32 cellular contexts compared by ENCODE assay signal in the genomic region with DNA sequence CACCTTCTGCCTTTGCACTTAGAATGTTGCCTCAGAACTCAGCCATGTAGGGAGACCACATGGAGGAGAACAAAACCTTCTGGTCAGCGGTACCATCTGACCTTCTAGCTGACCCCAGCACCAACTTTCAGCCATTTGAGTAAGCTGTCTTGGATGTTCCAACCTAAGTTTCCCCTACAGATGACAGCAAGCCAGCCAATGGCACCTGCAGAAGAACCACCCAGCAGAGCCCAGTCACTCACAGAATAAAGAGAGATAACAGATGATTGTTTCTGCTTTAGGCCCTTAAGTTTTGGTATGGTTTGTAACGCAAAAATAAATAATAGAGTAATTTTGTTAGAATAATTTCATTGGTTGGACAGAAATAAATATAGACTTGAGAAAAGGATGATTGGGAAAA. TPM values are rescaled to one million over a fixed set of nuclear protein-coding genes. Genes with fewer than 3 reads are reported as not detected.
"Had no signal": no experiment of that assay in that cellular context is flagged by ENCODE, and none has a peak within 500 bp of the region (broad histone marks: within the 10 kb centered on the region; RNA-seq: fewer than 3 reads in every experiment).

No MANE protein-coding gene starts in this region.

- DNase-seq: naive thymus-derived CD4-positive, alpha-beta T cell; natural killer cell; nucleus accumbens; ovary; posterior cingulate gyrus; psoas muscle; right cardiac atrium; spleen; stimulated activated CD4-positive, alpha-beta T cell treated with anti-CD3 and anti-CD28 coated beads, Interleukin-12 subunit alpha, Interleukin-12 subunit beta, amount 100 ng/mL, for 4 hours; stimulated activated CD4-positive, alpha-beta T cell treated with anti-CD3 and anti-CD28 coated beads, Interleukin-1b, Interleukin-23, amount 100 ng/mL, for 48 hours; stimulated activated CD4-positive, alpha-beta T cell treated with anti-CD3 and anti-CD28 coated beads, Interleukin-4, amount 100 ng/mL, for 1 hour; stimulated activated CD4-positive, alpha-beta T cell treated with anti-CD3 and anti-CD28 coated beads, Interleukin-4, amount 100 ng/mL, for 4 hours; stimulated activated CD8-positive, alpha-beta memory T cell treated with anti-CD3 and anti-CD28 coated beads, Interleukin-4, amount 100 ng/mL, for 48 hours; stimulated activated naive CD4-positive, alpha-beta T cell; stimulated activated naive CD8-positive, alpha-beta T cell treated with anti-CD3 and anti-CD28 coated beads, Interleukin-15, amount 100 ng/mL, for 72 hours; stimulated activated naive CD8-positive, alpha-beta T cell treated with anti-CD3 and anti-CD28 coated beads, Interleukin-15, Interleukin-2, amounts not matched to agents 100 U/mL and 50 U/mL, for 24 hours; substantia nigra; testis; tibial artery; transverse colon; upper lobe of right lung; uterus had no signal

- H3K4me3 ChIP-seq: ovary, psoas muscle, skin epidermis, smooth muscle cell, spleen, suprapubic skin, testis, tibial artery, transverse colon, upper lobe of right lung, uterus had no signal

- H3K4me1 Mint-ChIP-seq: naive thymus-derived CD4-positive, alpha-beta T cell; natural killer cell; nephron; stimulated activated memory B cell treated with anti-CD40 and anti-IgM and Interleukin-4, amounts not matched to agents 10 μg/mL and 1 μg/mL and 100 μg/mL, for 72 hours; stimulated activated naive CD8-positive, alpha-beta T cell treated with anti-CD3 and anti-CD28 coated beads, Interleukin-15, amount 100 ng/mL, for 72 hours had no signal

- H3K4me2 ChIP-seq: smooth muscle cell had no signal

- H3K27ac Mint-ChIP-seq: naive thymus-derived CD4-positive, alpha-beta T cell; natural killer cell; nephron; progenitor cell of endocrine pancreas; stimulated activated memory B cell treated with anti-CD40 and anti-IgM and Interleukin-4, amounts not matched to agents 10 μg/mL and 1 μg/mL and 100 μg/mL, for 72 hours; stimulated activated naive CD8-positive, alpha-beta T cell treated with anti-CD3 and anti-CD28 coated beads, Interleukin-15, amount 100 ng/mL, for 72 hours; type B pancreatic cell had no signal

- H3K4me3 Mint-ChIP-seq: naive thymus-derived CD4-positive, alpha-beta T cell; natural killer cell; nephron; stimulated activated memory B cell treated with anti-CD40 and anti-IgM and Interleukin-4, amounts not matched to agents 10 μg/mL and 1 μg/mL and 100 μg/mL, for 72 hours; stimulated activated naive CD8-positive, alpha-beta T cell treated with anti-CD3 and anti-CD28 coated beads, Interleukin-15, amount 100 ng/mL, for 72 hours; type B pancreatic cell had no signal

- H3K9ac ChIP-seq: parathyroid adenoma had no signal

- H3K4me1 ChIP-seq: parathyroid adenoma, psoas muscle, spleen, suprapubic skin, testis, tibial artery, transverse colon, upper lobe of right lung, uterus had no signal

- H3K9me3 Mint-ChIP-seq: natural killer cell, nephron, type B pancreatic cell had no signal

- H3K27me3 ChIP-seq: neutrophil, ovary, spleen, suprapubic skin, testis, tibial artery, transverse colon, upper lobe of right lung, uterus had no signal

- H3K36me3 ChIP-seq: neutrophil, ovary, spleen, suprapubic skin, tibial artery, transverse colon, upper lobe of right lung, uterus had no signal

- H3K27ac ChIP-seq: neutrophil, ovary, parathyroid adenoma, psoas muscle, skin epidermis, spleen, suprapubic skin, testis, tibial artery, transverse colon, upper lobe of right lung, uterus had no signal

- ATAC-seq: naive thymus-derived CD4-positive, alpha-beta T cell; natural killer cell; psoas muscle; right cardiac atrium; sciatic nerve; stimulated activated memory B cell treated with anti-CD40 and anti-IgM and Interleukin-4, amounts not matched to agents 10 μg/mL and 1 μg/mL and 100 μg/mL, for 72 hours; stimulated activated naive CD8-positive, alpha-beta T cell treated with anti-CD3 and anti-CD28 coated beads, Interleukin-15, amount 100 ng/mL, for 72 hours; stimulated activated naive CD8-positive, alpha-beta T cell treated with anti-CD3 and anti-CD28 coated beads, Interleukin-15, Interleukin-2, amounts not matched to agents 100 U/mL and 50 U/mL, for 24 hours; upper lobe of right lung had no signal

- H3K36me3 Mint-ChIP-seq: stimulated activated memory B cell treated with anti-CD40 and anti-IgM and Interleukin-4, amounts not matched to agents 10 μg/mL and 1 μg/mL and 100 μg/mL, for 72 hours; type B pancreatic cell had no signal

- H3K79me2 ChIP-seq: parathyroid adenoma had no signal

- H2AFZ ChIP-seq: parathyroid adenoma had no signal

- H3K9me3 ChIP-seq: neutrophil, ovary, suprapubic skin, testis, uterus had no signal

RNA-seq across cellular contexts. Expression of gene DNAH5, which starts 10.4 kb away (rescaled TPM):
- total RNA-seq: naive thymus-derived CD4-positive, alpha-beta T cell; natural killer cell had no signal
- polyA plus RNA-seq: naive thymus-derived CD4-positive, alpha-beta T cell had no signal
